ENCODE assay signal across 1 cellular context in the genomic region with DNA sequence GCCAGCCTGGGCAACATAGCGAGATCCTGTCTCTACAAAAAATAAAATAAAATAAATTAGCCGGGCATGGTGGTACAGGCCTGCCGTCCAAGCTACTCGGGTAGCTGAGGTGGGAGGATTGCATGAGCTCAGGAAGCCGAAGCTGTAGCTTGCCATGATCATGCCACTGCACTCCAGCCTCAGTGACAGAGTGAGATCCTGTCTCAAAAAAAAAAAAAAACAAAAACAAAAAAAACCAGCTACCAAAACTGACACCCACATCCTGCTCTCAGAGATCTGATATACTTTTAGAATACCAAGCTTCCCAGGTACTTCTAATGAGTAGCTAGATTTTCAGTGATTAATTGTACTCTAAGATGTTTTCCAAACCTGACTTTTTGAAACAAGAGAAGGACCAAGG.
TF ChIP-seq lines count a peak whose summit lies in the region.

No MANE protein-coding gene starts in this region.

TF ChIP-seq in SK-N-SH, 30 proteins besides CTCF, POLR2A, EP300 and RAD21:
- TF ChIP-seq ELF1 (IDR thresholded peaks at IDR 0.05) (no peak), YY1 (IDR thresholded peaks at IDR 0.05; ENCODE audit: low read depth) (no peak), TAF1 (IDR thresholded peaks at IDR 0.05; ENCODE audit: borderline replicate concordance, low read depth, low read length) (no peak), NFIC (IDR thresholded peaks at IDR 0.05; ENCODE audit: borderline replicate concordance) (no peak), FOSL2 (IDR thresholded peaks at IDR 0.05; ENCODE audit: borderline replicate concordance, low read depth) (no peak), SIN3A (IDR thresholded peaks at IDR 0.05; ENCODE audit: borderline replicate concordance, low read depth, low read length) (no peak), MXI1 (IDR thresholded peaks at IDR 0.05; ENCODE audit: low read depth, low read length) (no peak), FOXJ3 (CRISPR knock-in tag; IDR thresholded peaks at IDR 0.05) (no peak), POLR2AphosphoS5 (IDR thresholded peaks at IDR 0.05; ENCODE audit: low read depth, low read length) (no peak)
- TF ChIP-seq, protein P1, sequence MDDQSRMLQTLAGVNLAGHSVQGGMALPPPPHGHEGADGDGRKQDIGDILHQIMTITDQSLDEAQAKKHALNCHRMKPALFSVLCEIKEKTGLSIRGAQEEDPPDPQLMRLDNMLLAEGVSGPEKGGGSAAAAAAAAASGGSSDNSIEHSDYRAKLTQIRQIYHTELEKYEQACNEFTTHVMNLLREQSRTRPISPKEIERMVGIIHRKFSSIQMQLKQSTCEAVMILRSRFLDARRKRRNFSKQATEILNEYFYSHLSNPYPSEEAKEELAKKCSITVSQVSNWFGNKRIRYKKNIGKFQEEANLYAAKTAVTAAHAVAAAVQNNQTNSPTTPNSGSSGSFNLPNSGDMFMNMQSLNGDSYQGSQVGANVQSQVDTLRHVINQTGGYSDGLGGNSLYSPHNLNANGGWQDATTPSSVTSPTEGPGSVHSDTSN (IDR thresholded peaks at IDR 0.05): no peak
- TF ChIP-seq, protein P2, sequence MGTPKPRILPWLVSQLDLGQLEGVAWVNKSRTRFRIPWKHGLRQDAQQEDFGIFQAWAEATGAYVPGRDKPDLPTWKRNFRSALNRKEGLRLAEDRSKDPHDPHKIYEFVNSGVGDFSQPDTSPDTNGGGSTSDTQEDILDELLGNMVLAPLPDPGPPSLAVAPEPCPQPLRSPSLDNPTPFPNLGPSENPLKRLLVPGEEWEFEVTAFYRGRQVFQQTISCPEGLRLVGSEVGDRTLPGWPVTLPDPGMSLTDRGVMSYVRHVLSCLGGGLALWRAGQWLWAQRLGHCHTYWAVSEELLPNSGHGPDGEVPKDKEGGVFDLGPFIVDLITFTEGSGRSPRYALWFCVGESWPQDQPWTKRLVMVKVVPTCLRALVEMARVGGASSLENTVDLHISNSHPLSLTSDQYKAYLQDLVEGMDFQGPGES (IDR thresholded peaks at IDR 0.05; ENCODE audit: low read depth, low read length): no peak
